In the genomic region with DNA sequence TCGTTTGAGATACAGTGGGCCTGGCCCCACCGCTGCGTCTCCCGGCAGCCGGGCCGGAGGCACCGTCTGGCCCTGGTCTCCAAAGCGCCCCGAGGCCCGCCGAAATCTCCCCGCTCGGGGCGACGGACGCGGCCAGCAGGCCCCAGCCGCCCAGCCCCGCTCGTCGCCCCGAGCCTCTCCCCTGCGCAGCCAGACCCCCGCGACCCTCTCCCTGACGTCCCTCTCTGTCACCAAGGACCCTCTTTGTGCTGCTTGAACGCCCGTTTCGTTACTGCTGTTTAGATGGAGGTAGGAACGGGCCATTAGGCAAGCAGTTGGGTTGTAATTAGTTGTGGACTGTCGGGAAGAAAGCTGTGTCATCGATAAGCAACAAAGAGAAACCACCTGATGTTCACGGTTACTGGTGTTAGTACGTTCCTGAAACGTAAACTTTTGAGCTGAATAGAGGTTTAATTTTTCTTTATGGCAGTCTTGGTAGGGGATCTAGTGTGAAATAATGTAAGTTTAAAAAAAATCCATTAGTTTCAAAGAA, we compare ENCODE assay signal across 8 cellular contexts. TPM values are rescaled to one million over a fixed set of nuclear protein-coding genes. Genes with fewer than 3 reads are reported as not detected.
A peak's percentile ranks its signal among the peaks of the same experiment; 100 is the strongest.
DNase-seq lines count a peak whose midpoint lies in the region; ATAC-seq, FAIRE-seq and TF ChIP-seq lines count a peak whose summit lies in the region.

No MANE protein-coding gene starts in this region.

- H3K36me3 ChIP-seq in astrocyte (ENCODE audit: insufficient read depth, low read length) = peaks cover under 1% of the 10 kb centered on the region
- H3K36me3 ChIP-seq in hepatocyte (replicated peaks; ENCODE audit: insufficient read depth, low read depth) = no peaks in the 10 kb centered on the region

- ATAC-seq in GM21367 (IDR thresholded peaks at IDR 0.05; ENCODE audit: unreplicated experiment) = peak; percentile 20

- H3K27ac ChIP-seq in HL-60 (replicated peaks) (peak overlapping the region; percentile 95), astrocyte (ENCODE audit: low read depth, low read length) (peak overlapping the region; percentile 95), hepatocyte (peak overlapping the region; percentile 100)

- DNase-seq in EH (ENCODE audit: low read depth) (peak; percentile 64), HL-60 (ENCODE audit: low read depth in 1 of 2, low spot score in 1 of 2) (peak; percentile 38 to 41), RPMI7951 (ENCODE audit: low read depth) (peak; percentile 60), astrocyte (ENCODE audit: low read depth) (peak; percentile 69), hepatocyte (ENCODE audit: low spot score) (peak; percentile 65), retinal pigment epithelial cell (ENCODE audit: low read depth) (peak; percentile 52), cortex of kidney (lab: John Stamatoyannopoulos, UW) (no peak)

- H3K4me3 Mint-ChIP-seq in astrocyte (ENCODE audit: unreplicated experiment) = peak overlapping the region; percentile 90

- H4K20me1 ChIP-seq in astrocyte (ENCODE audit: insufficient read depth, low read length) (peaks cover 42% of the 10 kb centered on the region), hepatocyte (ENCODE audit: insufficient read depth, poor library complexity, severe bottlenecking) (peaks cover 40% of the 10 kb centered on the region)

- peak overlapping the region; percentile 85 for H3K4me3 ChIP-seq in HL-60 (replicated peaks; ENCODE audit: insufficient read depth, low read length)
- H3K4me3 ChIP-seq in astrocyte (ENCODE audit: insufficient read depth, low read depth, low read length) = peak overlapping the region; percentile 89
- peak overlapping the region; percentile 95 for H3K4me3 ChIP-seq in hepatocyte
- H3K4me3 ChIP-seq in retinal pigment epithelial cell (ENCODE audit: low read length) = peak overlapping the region; percentile 86

- no peaks in the 10 kb centered on the region for H3K9me2 ChIP-seq in hepatocyte (replicated peaks; ENCODE audit: insufficient read depth)

- peak overlapping the region; percentile 99 for H3K27ac Mint-ChIP-seq in astrocyte (ENCODE audit: unreplicated experiment)

- H3K4me1 ChIP-seq in astrocyte (ENCODE audit: insufficient read depth, low read length) = peaks cover 16% of the 10 kb centered on the region
- peaks cover 6% of the 10 kb centered on the region for H3K4me1 ChIP-seq in hepatocyte (ENCODE audit: insufficient read depth)

- no peaks in the 10 kb centered on the region for H3K27me3 Mint-ChIP-seq in astrocyte (ENCODE audit: low read depth, unreplicated experiment)

- WGBS in hepatocyte (ENCODE audit: low lambda C conversion rate, missing lambda C conversion rate) = under 1% methylated on average over 19 of the region's 35 CpGs

- no peaks in the 10 kb centered on the region for H3K9me3 ChIP-seq in astrocyte (ENCODE audit: insufficient read depth, low read depth, low read length)
- no peaks in the 10 kb centered on the region for H3K9me3 ChIP-seq in hepatocyte (ENCODE audit: low read depth)

- no peak for FAIRE-seq in astrocyte (lab: Jason Lieb, UNC)

- no peak for TF ChIP-seq CTCF in HL-60 (IDR thresholded peaks at IDR 0.05; ENCODE audit: insufficient read depth, low read length)
- TF ChIP-seq CTCF in astrocyte (IDR thresholded peaks at IDR 0.05; ENCODE audit: insufficient read depth, low read depth, low read length) = no peak
- no peak for TF ChIP-seq CTCF in hepatocyte (IDR thresholded peaks at IDR 0.05; ENCODE audit: poor library complexity)
- TF ChIP-seq CTCF in retinal pigment epithelial cell (conservative IDR thresholded peaks at IDR 0.05; ENCODE audit: low read depth, low read length) = no peak

- peaks cover 22% of the 10 kb centered on the region for H3K4me1 Mint-ChIP-seq in astrocyte (ENCODE audit: low read depth, unreplicated experiment)

- H3K9me3 Mint-ChIP-seq in astrocyte (ENCODE audit: unreplicated experiment) = no peaks in the 10 kb centered on the region

- H2AFZ ChIP-seq in astrocyte (ENCODE audit: low read depth, low read length) (peak overlapping the region; percentile 65), hepatocyte (peak overlapping the region; percentile 79)

- peak overlapping the region; percentile 98 for H3K9ac ChIP-seq in astrocyte (ENCODE audit: low read length)

- H3K79me2 ChIP-seq in astrocyte (ENCODE audit: insufficient read depth, low read length) = peaks cover 57% of the 10 kb centered on the region
- H3K79me2 ChIP-seq in hepatocyte = peaks cover 54% of the 10 kb centered on the region

- H3K27me3 ChIP-seq in HL-60 (ENCODE audit: insufficient read depth, poor library complexity, severe bottlenecking) = no peaks in the 10 kb centered on the region
- no peaks in the 10 kb centered on the region for H3K27me3 ChIP-seq in astrocyte (ENCODE audit: insufficient read depth, low read length)
- H3K27me3 ChIP-seq in hepatocyte = no peaks in the 10 kb centered on the region

- H3K4me2 ChIP-seq in astrocyte (ENCODE audit: low read length) (peak overlapping the region; percentile 82), hepatocyte (peak overlapping the region; percentile 73)

- H3K36me3 Mint-ChIP-seq in astrocyte (ENCODE audit: low read depth, unreplicated experiment) = no peaks in the 10 kb centered on the region

RNA-seq across cellular contexts. Expression of gene UBXN4, which starts 0.7 kb away (rescaled TPM):
- total RNA-seq in RPMI7951 (2014; rRNA removed; shearing (Covaris generic)) = 44.1 and 60.9 TPM in 2 replicates
- total RNA-seq in astrocyte = 78.3 and 79.4 TPM in 2 replicates
- total RNA-seq in hepatocyte = 111 and 121 TPM in 2 replicates
- polyA plus RNA-seq in hepatocyte = 244 and 276 TPM in 2 replicates
